ENCODE assay signal across 8 cellular contexts in the genomic region with DNA sequence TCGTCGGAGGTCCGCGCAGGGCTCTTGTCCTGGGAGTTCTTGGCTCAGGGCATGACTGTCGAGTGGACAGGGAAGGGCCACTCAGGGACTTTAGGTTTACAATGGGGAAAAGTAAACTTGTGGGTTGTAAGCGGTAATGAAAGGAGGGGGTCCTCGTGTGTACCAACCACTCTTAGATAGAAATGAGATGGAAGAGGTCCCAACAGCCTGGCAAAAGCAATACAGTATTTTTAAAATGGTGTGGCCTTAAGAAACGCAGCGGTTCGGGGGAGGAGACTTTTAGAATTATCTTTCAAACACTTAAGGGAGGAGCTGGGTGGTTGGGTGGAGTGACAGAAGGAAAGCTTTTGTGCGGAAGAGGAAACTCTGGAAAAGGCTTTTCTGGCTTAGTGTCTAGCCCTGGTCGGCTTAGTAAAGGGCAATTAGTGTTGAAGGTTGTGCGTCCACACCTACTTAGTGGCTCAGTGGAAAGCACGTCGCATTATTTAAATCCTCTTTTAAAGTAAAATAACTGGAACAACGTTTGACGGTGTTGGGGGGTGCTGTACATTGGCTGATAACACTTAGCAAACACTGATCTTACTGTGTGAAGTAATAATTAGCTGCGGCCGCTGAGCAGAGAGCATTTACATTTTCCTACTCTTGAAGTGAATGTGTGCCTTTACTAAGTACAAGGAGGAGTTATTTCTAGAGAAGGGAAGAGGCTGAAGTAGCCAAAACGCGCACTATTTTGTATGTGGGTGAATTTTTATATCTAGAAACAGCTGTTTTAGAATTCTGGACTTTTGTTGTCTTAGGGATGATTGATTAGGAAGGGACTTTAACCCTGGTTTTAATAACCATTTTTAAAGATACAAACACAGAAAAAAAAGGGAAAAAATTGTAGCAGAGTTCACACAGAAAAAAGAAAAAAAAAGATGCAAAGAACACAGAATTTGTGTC. TPM values are rescaled to one million over a fixed set of nuclear protein-coding genes. Genes with fewer than 3 reads are reported as not detected.
DNase-seq lines count a peak whose midpoint lies in the region; ATAC-seq, FAIRE-seq and TF ChIP-seq lines count a peak whose summit lies in the region.

No MANE protein-coding gene starts in this region.

- H2AFZ ChIP-seq in ACC112 (ENCODE audit: low read length, unreplicated experiment): peak overlapping the region; percentile 34

- peak; percentile 63 for ATAC-seq in HG02870 (IDR thresholded peaks at IDR 0.05; ENCODE audit: unreplicated experiment)

- peaks cover 61% of the 10 kb centered on the region for H3K79me2 ChIP-seq in ACC112 (ENCODE audit: control insufficient read depth, insufficient read depth, low read length, unreplicated experiment)

- H3K4me3 ChIP-seq in ACC112 (ENCODE audit: low read depth, low read length) (peak overlapping the region; percentile 88), kidney (ENCODE audit: low read length in 2 of 2) (peak overlapping the region; percentile 81 to 99)

- peaks cover 27% of the 10 kb centered on the region for H3K4me1 ChIP-seq in ACC112 (ENCODE audit: control insufficient read depth, insufficient read depth, low read length, unreplicated experiment)
- peaks cover 13 to 17% of the 10 kb centered on the region in 2 donors for H3K4me1 ChIP-seq in kidney (ENCODE audit: control insufficient read depth in 1 of 2, insufficient read depth in 1 of 2, low read depth in 1 of 2, low read length in 2 of 2)

- no peaks in the 10 kb centered on the region for H3K27me3 ChIP-seq in ACC112 (ENCODE audit: insufficient read depth, low read length)

- intact Hi-C loops in kidney (cut with DNase I): no loop called here

- peak; percentile 11 for TF ChIP-seq POLR2A in GM15510 (IDR thresholded peaks at IDR 0.05; ENCODE audit: borderline replicate concordance, extremely low read depth, insufficient read length)

- TF ChIP-seq CTCF in kidney (IDR thresholded peaks at IDR 0.05; ENCODE audit: borderline replicate concordance, extremely low read depth, insufficient read depth): peak; percentile 1

- DNase-seq in NCI-H146 treated with DMSO at 0.1 percent for 48 hours (lab: John Stamatoyannopoulos, UW; ENCODE audit: unreplicated experiment) (peak; percentile 47), T-helper 22 cell (ENCODE audit: low read depth) (peak; percentile 37), kidney (no peak)
- peak; percentile 62 for DNase-seq in central memory CD4-positive, alpha-beta T cell
- peak in 2 of 3 experiments; percentile 5 to 21 for DNase-seq in stimulated activated CD4-positive, alpha-beta T cell treated with anti-CD3 and anti-CD28 coated beads, TNF-alpha, amount 100 ng/mL, for 24 hours (ENCODE audit: low read depth in 3 of 3)

- no peaks in the 10 kb centered on the region for H3K9me3 ChIP-seq in kidney (ENCODE audit: control insufficient read depth in 1 of 2, low read length in 2 of 2)

- FAIRE-seq in kidney (lab: Jason Lieb, UNC): no peak

- H3K36me3 ChIP-seq in ACC112 (ENCODE audit: insufficient read depth, low read length) (no peaks in the 10 kb centered on the region), kidney (ENCODE audit: control insufficient read depth in 1 of 2, insufficient read depth in 2 of 2, low read length in 2 of 2) (no peaks in the 10 kb centered on the region)

- H3K27ac ChIP-seq in ACC112 (ENCODE audit: low read depth, low read length) (peak overlapping the region; percentile 93), kidney (ENCODE audit: low read depth in 2 of 2, low read length in 2 of 2) (peak overlapping the region; percentile 100)

- peak overlapping the region; percentile 100 for H3K9ac ChIP-seq in kidney (ENCODE audit: low read length in 2 of 2)

RNA-seq across cellular contexts. Expression of gene WSB1, which starts 1.0 kb away (rescaled TPM):
- total RNA-seq in kidney: 195 TPM
- polyA plus RNA-seq in kidney (ENCODE audit: insufficient read depth, low read depth, low replicate concordance): 59.8 TPM
